Comparison of ENCODE assay signal across 21 cellular contexts in the genomic region with DNA sequence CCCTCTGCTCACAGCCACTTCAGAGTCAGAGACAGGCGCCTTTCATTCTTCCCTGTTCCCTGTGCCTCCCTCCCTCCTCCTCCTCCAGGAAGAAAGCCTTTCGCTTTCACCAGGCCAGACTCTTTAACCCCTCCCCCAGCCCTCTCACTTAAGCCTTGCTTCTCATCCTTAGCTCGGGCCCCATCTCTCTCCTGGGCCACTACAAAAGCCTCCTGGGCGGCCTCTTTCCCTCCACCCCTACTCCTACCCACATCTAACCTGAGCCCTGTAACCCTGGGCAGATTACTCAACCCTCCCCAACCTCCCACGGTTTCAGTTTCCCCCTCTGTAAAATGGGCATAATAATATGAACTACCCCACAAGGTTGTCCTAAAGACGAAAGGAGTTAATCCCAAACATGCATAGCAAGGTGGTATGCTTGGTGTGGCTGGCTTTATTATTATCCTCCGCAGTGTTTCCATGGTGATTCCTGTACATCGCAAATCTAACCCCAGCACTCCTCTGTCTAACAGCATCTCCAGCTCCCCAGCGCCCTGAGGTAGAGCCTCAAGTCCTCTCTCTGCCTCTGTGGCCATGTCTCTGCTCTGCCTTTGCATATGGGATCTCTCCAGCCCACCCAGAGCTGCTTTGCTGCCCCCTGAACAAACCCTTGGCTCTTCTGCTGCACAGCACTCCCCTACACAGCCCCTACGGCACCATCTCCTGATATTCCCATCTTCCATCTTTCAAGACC. TPM values are rescaled to one million over a fixed set of nuclear protein-coding genes. Genes with fewer than 3 reads are reported as not detected.
DNase-seq lines count a peak whose midpoint lies in the region; ATAC-seq and TF ChIP-seq lines count a peak whose summit lies in the region.
"Had no signal": no experiment of that assay in that cellular context is flagged by ENCODE, and none has a peak within 500 bp of the region (broad histone marks: within the 10 kb centered on the region; RNA-seq: fewer than 3 reads in every experiment).

No MANE protein-coding gene starts in this region.

- H3K27me3 Mint-ChIP-seq in WTC11 (ENCODE audit: low read depth) (no peaks in the 10 kb centered on the region), endothelial cell (ENCODE audit: unreplicated experiment) (peaks cover 22% of the 10 kb centered on the region)

- H3K36me3 ChIP-seq in left ventricle myocardium inferior (no peaks in the 10 kb centered on the region), stomach (peaks cover 0 to 45% (median 18%) of the 10 kb centered on the region in 4 donors)

- H3K36me3 Mint-ChIP-seq in WTC11 (no peaks in the 10 kb centered on the region), endothelial cell (ENCODE audit: low read depth, unreplicated experiment) (no peaks in the 10 kb centered on the region)

- WGBS in stomach, 5 donors, result 78 to 85% (median 81%) methylated on average over 10 of the region's 10 CpGs

- H3K4me1 Mint-ChIP-seq in WTC11 (peaks cover 23% of the 10 kb centered on the region), endothelial cell (ENCODE audit: unreplicated experiment) (peaks cover 34% of the 10 kb centered on the region)

- H3K27ac ChIP-seq in left ventricle myocardium inferior (replicated peaks) (no peak overlapping the region), stomach (no peak overlapping the region)
- H3K27ac ChIP-seq: HL-60, vagina had no signal

- no peak for TF ChIP-seq EP300 in stomach (IDR thresholded peaks at IDR 0.05)

- H3K27me3 ChIP-seq in left ventricle myocardium inferior (ENCODE audit: low read depth), result peaks cover 29% of the 10 kb centered on the region
- H3K27me3 ChIP-seq in stomach, result no peaks in the 10 kb centered on the region
- H3K27me3 ChIP-seq: vagina had no signal

- no peak overlapping the region for H3K27ac Mint-ChIP-seq in WTC11
- H3K27ac Mint-ChIP-seq in endothelial cell (ENCODE audit: unreplicated experiment), result no peak overlapping the region

- H3K4me1 ChIP-seq in left ventricle myocardium inferior (peaks cover 4% of the 10 kb centered on the region), stomach (peaks cover 10 to 17% (median 15%) of the 10 kb centered on the region in 4 donors)
- H3K4me1 ChIP-seq: Caco-2, vagina had no signal

- no peak overlapping the region for H3K4me3 ChIP-seq in left ventricle myocardium inferior
- H3K4me3 ChIP-seq in stomach, result no peak overlapping the region
- H3K4me3 ChIP-seq: vagina had no signal

- H3K9me3 Mint-ChIP-seq in WTC11 (no peaks in the 10 kb centered on the region), endothelial cell (ENCODE audit: unreplicated experiment) (no peaks in the 10 kb centered on the region)

- intact Hi-C loops in Right ventricle myocardium inferior (cut with DNase I) (no loop called here), left ventricle myocardium inferior (cut with micrococcal nuclease) (no loop called here), stomach (cut with DNase I; ENCODE audit: low total_unique reads) (no loop called here)

- DNase-seq in Right ventricle myocardium inferior (ENCODE audit: missing footprints), result peak; percentile 62
- DNase-seq in left ventricle myocardium inferior, result no peak
- DNase-seq in WTC11 (ENCODE audit: low spot score), result peak; percentile 40
- no peak for DNase-seq in endothelial cell (ENCODE audit: low spot score)
- DNase-seq in stimulated activated naive CD8-positive, alpha-beta T cell treated with anti-CD3 and anti-CD28 coated beads, Interleukin-15, Interleukin-2, amounts not matched to agents 100 U/mL and 50 U/mL, for 24 hours, result peak; percentile 29
- no peak for DNase-seq in D341Med (ENCODE audit: low spot score)
- no peak for DNase-seq in cortex of kidney (lab: John Stamatoyannopoulos, UW)
- no peak for DNase-seq in stomach
- DNase-seq: Caco-2; effector CD8-positive, alpha-beta T cell; GF-D8; KG1; left cardiac atrium; NCI-H1092 treated with DMSO at 0.1 percent for 48 hours; NCI-H2171; NK-92 treated with Interleukin-12 subunit alpha and Interleukin-12 subunit beta, amount 100 ng/mL, for 24 hours; SHP77 had no signal

- ATAC-seq in Right ventricle myocardium inferior (no peak), WTC11 (peak; percentile 84)
- peak; percentile 86 for ATAC-seq in stimulated activated naive CD8-positive, alpha-beta T cell treated with anti-CD3 and anti-CD28 coated beads, Interleukin-15, Interleukin-2, amounts not matched to agents 100 U/mL and 50 U/mL, for 24 hours
- ATAC-seq: left cardiac atrium had no signal

- TF ChIP-seq POLR2A in stomach (IDR thresholded peaks at IDR 0.05), result no peak

- TF ChIP-seq CTCF in left ventricle myocardium inferior (IDR thresholded peaks at IDR 0.05; ENCODE audit: borderline replicate concordance), result no peak
- no peak for TF ChIP-seq CTCF in WTC11 (IDR thresholded peaks at IDR 0.05)
- TF ChIP-seq CTCF in endothelial cell (IDR thresholded peaks at IDR 0.05; ENCODE audit: unreplicated experiment), result no peak
- no peak for TF ChIP-seq CTCF in stomach (IDR thresholded peaks at IDR 0.05)

- POLR2A ChIA-PET in WTC11 (lab: Charles Lee), result interaction anchor here (0.9 to 1.1 kb wide), 3 partner anchors 18 to 34 kb away, joined by 3 read pairs; partner anchors contain the start of gene PIMREG

- CTCF ChIA-PET in WTC11 (lab: Charles Lee), result interaction anchor here (1.0 to 4.5 kb wide), 2 partner anchors 10 to 34 kb away, joined by 4 to 36 read pairs; no protein-coding TSS in a partner anchor

- peaks cover 4% of the 10 kb centered on the region for H3K9me3 ChIP-seq in left ventricle myocardium inferior (replicated peaks)
- H3K9me3 ChIP-seq in stomach, result no peaks in the 10 kb centered on the region
- H3K9me3 ChIP-seq: Caco-2, vagina had no signal

- H3K4me3 Mint-ChIP-seq in WTC11 (peak overlapping the region; percentile 18; the same call in 1 of the 2 replicates), endothelial cell (ENCODE audit: unreplicated experiment) (peak overlapping the region; percentile 54)

TF ChIP-seq in WTC11, 78 proteins besides CTCF, POLR2A, EP300 and RAD21:
- no peak for TF ChIP-seq TEAD1 (CRISPR knock-in tag; IDR thresholded peaks at IDR 0.05)
- peak; percentile 88 for TF ChIP-seq GTF2I (CRISPR knock-in tag; conservative IDR thresholded peaks at IDR 0.05)
TF ChIP-seq in WTC11: peak in this region for 1.

RNA-seq across cellular contexts. Expression of gene PIMREG, which starts 17.7 kb away (rescaled TPM):
- total RNA-seq in Right ventricle myocardium inferior (0.60 TPM), left ventricle myocardium inferior (0.19 TPM), WTC11 (2021) (92.2 to 102 TPM (median 99.3 TPM) in 3 replicates), endothelial cell (ENCODE audit: unreplicated experiment) (9.1 TPM), stomach (1 to 10 TPM in 3 of 5 donors, under 1 TPM in 2; 0.87 to 8.5 (median 1.8) TPM)
- 1 to 10 TPM in 2 of 3 donors, under 1 TPM in 1; 0.76 to 3.1 (median 2.1) TPM for polyA plus RNA-seq in stomach

RNA-seq across cellular contexts. Expression of gene AIPL1, which starts 27.0 kb away (rescaled TPM):
- not detected for total RNA-seq in Right ventricle myocardium inferior
- total RNA-seq in left ventricle myocardium inferior, result not detected
- total RNA-seq in WTC11 (2021), result 0.32 to 0.71 TPM (median 0.46 TPM) in 3 replicates
- not detected for total RNA-seq in endothelial cell (ENCODE audit: unreplicated experiment)
- total RNA-seq in stomach, result not detected
- not detected for polyA plus RNA-seq in stomach
- total RNA-seq: Caco-2; left cardiac atrium; skeletal muscle tissue; T-helper 2 cell treated with Interferon-gamma antibody and Interleukin-4, amounts not matched to agents 100 ng/mL and 5 ng/mL, for 36 hours; vagina had no signal

Comparison
In these comparisons a context has a peak if more than half of its experiments do, and no peak if none do; other contexts are left out.
1. DNase-seq: peak in Right ventricle myocardium inferior (single experiment), WTC11 (single experiment) and stimulated activated naive CD8-positive, alpha-beta T cell treated with anti-CD3 and anti-CD28 coated beads, Interleukin-15, Interleukin-2, amounts not matched to agents 100 U/mL and 50 U/mL, for 24 hours (single experiment); none in left ventricle myocardium inferior (single experiment), endothelial cell (single experiment), D341Med (single experiment), cortex of kidney (single experiment) and stomach (single experiment).